ENCODE assay signal across 9 cellular contexts in the genomic region with DNA sequence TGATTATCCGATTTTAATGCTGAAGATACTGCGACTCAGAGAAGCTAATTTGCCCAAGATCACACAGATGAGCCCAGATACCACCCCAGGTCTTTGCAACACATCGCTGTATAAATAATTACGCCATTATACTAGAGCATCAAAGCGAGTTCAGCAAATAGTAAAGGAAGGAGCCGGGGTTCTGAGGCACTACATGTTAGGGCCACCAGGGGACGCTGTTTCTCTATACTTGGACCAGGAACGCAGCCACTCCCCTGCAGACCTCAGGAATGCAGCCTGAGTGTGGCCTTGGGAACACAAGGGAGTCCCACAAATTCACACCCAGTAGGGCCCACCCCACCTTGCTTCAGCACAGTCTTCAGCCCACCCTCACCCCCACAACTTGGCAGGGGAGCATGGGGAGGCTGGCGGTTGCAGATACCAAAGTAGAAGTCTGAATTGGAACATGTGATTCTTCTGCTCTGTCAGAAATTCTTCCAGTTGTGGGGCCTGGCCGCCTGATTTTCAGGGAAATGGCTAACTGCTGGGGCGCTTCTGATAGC. TPM values are rescaled to one million over a fixed set of nuclear protein-coding genes. Genes with fewer than 3 reads are reported as not detected.
DNase-seq lines count a peak whose midpoint lies in the region; ATAC-seq and TF ChIP-seq lines count a peak whose summit lies in the region.
"Had no signal": no experiment of that assay in that cellular context is flagged by ENCODE, and none has a peak within 500 bp of the region (broad histone marks: within the 10 kb centered on the region; RNA-seq: fewer than 3 reads in every experiment).

No MANE protein-coding gene starts in this region.

- CTCF ChIA-PET in activated CD8-positive, alpha-beta T cell treated with anti-CD3 and anti-CD28 coated beads for 36 hours (lab: Charles Lee): interaction anchor here (0.7 to 4.0 kb wide), 37 partner anchors 9 to 189 kb away, joined by 3 to 111 read pairs (median 4); partner anchors contain the start of gene AMOTL2

- H3K4me3 Mint-ChIP-seq in activated CD8-positive, alpha-beta T cell treated with anti-CD3 and anti-CD28 coated beads for 36 hours: no peak overlapping the region
- H3K4me3 Mint-ChIP-seq: stimulated activated naive CD8-positive, alpha-beta T cell treated with anti-CD3 and anti-CD28 coated beads, Interleukin-15, Interleukin-2, amounts not matched to agents 100 ng/mL and 50 ng/mL, for 24 hours had no signal

- H3K9me3 ChIP-seq in effector memory CD4-positive, alpha-beta T cell (ENCODE audit: control insufficient read depth, low read length): no peaks in the 10 kb centered on the region

- no CpG with 5 or more reads among the region's 11 CpGs for WGBS in mesendoderm (ENCODE audit: extremely low coverage, insufficient coverage, low lambda C conversion rate)

- no peak overlapping the region for H3K4me2 ChIP-seq in mesendoderm (ENCODE audit: low read length)

- H3K36me3 Mint-ChIP-seq in activated CD8-positive, alpha-beta T cell treated with anti-CD3 and anti-CD28 coated beads for 36 hours (ENCODE audit: low read depth): no peaks in the 10 kb centered on the region

- H3K79me2 ChIP-seq in mesendoderm (ENCODE audit: control insufficient read depth, insufficient read depth, low read length): no peaks in the 10 kb centered on the region

- peaks cover 2% of the 10 kb centered on the region for H3K4me1 Mint-ChIP-seq in activated CD8-positive, alpha-beta T cell treated with anti-CD3 and anti-CD28 coated beads for 36 hours (ENCODE audit: low read depth)

- no peak overlapping the region for H2BK120ac ChIP-seq in mesendoderm (ENCODE audit: low read depth, low read length)

- no peak overlapping the region for H3K27ac Mint-ChIP-seq in activated CD8-positive, alpha-beta T cell treated with anti-CD3 and anti-CD28 coated beads for 36 hours
- H3K27ac Mint-ChIP-seq: stimulated activated naive CD8-positive, alpha-beta T cell treated with anti-CD3 and anti-CD28 coated beads, Interleukin-15, Interleukin-2, amounts not matched to agents 100 ng/mL and 50 ng/mL, for 24 hours had no signal

- peak overlapping the region; percentile 1 for H3K9ac ChIP-seq in mesendoderm (ENCODE audit: low read length)

- ATAC-seq in HG03175 (IDR thresholded peaks at IDR 0.05; ENCODE audit: unreplicated experiment) (peak; percentile 76), GM19328 (IDR thresholded peaks at IDR 0.05; ENCODE audit: unreplicated experiment) (no peak)
- ATAC-seq in activated CD8-positive, alpha-beta T cell treated with anti-CD3 and anti-CD28 coated beads for 36 hours: peak; percentile 90

- peak overlapping the region; percentile 19 for H3K4me3 ChIP-seq in effector memory CD4-positive, alpha-beta T cell (ENCODE audit: insufficient read depth, low read depth, low read length, poor library complexity, severe bottlenecking)
- H3K4me3 ChIP-seq in mesendoderm (ENCODE audit: low read length): no peak overlapping the region

- no peak overlapping the region for H3K4ac ChIP-seq in mesendoderm (ENCODE audit: low read depth, low read length)

- peak; percentile 96 for TF ChIP-seq CTCF in activated CD8-positive, alpha-beta T cell treated with anti-CD3 and anti-CD28 coated beads for 36 hours (IDR thresholded peaks at IDR 0.05)

- H3K27me3 ChIP-seq in effector memory CD4-positive, alpha-beta T cell (replicated peaks; ENCODE audit: control insufficient read depth, insufficient read depth, low read length, poor library complexity, severe bottlenecking): peaks cover 6% of the 10 kb centered on the region
- no peaks in the 10 kb centered on the region for H3K27me3 ChIP-seq in mesendoderm (ENCODE audit: insufficient read depth, low read length, poor library complexity)

- H3K79me1 ChIP-seq in mesendoderm (ENCODE audit: low read length): no peaks in the 10 kb centered on the region

- no peak overlapping the region for H3K27ac ChIP-seq in effector memory CD4-positive, alpha-beta T cell (ENCODE audit: insufficient read depth, low read length, poor library complexity, severe bottlenecking)
- H3K27ac ChIP-seq in mesendoderm (ENCODE audit: low read depth, low read length): no peak overlapping the region

- DNase-seq in GM04504 (ENCODE audit: low read depth): peak; percentile 72
- DNase-seq in NCI-H748 (lab: John Stamatoyannopoulos, UW; ENCODE audit: unreplicated experiment): peak; percentile 58
- DNase-seq in activated CD8-positive, alpha-beta T cell treated with anti-CD3 and anti-CD28 coated beads for 36 hours: peak; percentile 86
- peak; percentile 42 to 63 (median 43) for DNase-seq in effector memory CD4-positive, alpha-beta T cell
- DNase-seq in mesendoderm: peak; percentile 93
- DNase-seq in stimulated activated CD8-positive, alpha-beta memory T cell treated with anti-CD3 and anti-CD28 coated beads, Interleukin-12 subunit alpha, Interleukin-12 subunit beta, amount 100 ng/mL, for 4 hours (ENCODE audit: low read depth): peak; percentile 34

- H3K27me3 Mint-ChIP-seq in activated CD8-positive, alpha-beta T cell treated with anti-CD3 and anti-CD28 coated beads for 36 hours: peaks cover 34% of the 10 kb centered on the region

- H4K5ac ChIP-seq in mesendoderm (ENCODE audit: low read length): no peak overlapping the region

- peak overlapping the region; percentile 68 for H3K56ac ChIP-seq in mesendoderm (ENCODE audit: low read length)

- no peak overlapping the region for H2BK15ac ChIP-seq in mesendoderm (replicated peaks; ENCODE audit: low read depth)

- no peak overlapping the region for H2AK5ac ChIP-seq in mesendoderm (ENCODE audit: low read length)

- H3K9me3 Mint-ChIP-seq in activated CD8-positive, alpha-beta T cell treated with anti-CD3 and anti-CD28 coated beads for 36 hours: no peaks in the 10 kb centered on the region
- H3K9me3 Mint-ChIP-seq: stimulated activated naive CD8-positive, alpha-beta T cell treated with anti-CD3 and anti-CD28 coated beads, Interleukin-15, Interleukin-2, amounts not matched to agents 100 ng/mL and 50 ng/mL, for 24 hours had no signal

- peaks cover 2% of the 10 kb centered on the region for H3K4me1 ChIP-seq in effector memory CD4-positive, alpha-beta T cell (ENCODE audit: control insufficient read depth, insufficient read depth, low read length, poor library complexity, severe bottlenecking)
- H3K4me1 ChIP-seq in mesendoderm (ENCODE audit: control insufficient read depth, low read depth, low read length): peaks cover 2% of the 10 kb centered on the region

- POLR2A ChIA-PET in activated CD8-positive, alpha-beta T cell treated with anti-CD3 and anti-CD28 coated beads for 36 hours (lab: Charles Lee): interaction anchor here (1.0 kb wide), 1 partner anchor 167 kb away, joined by 3 read pairs; no protein-coding TSS in a partner anchor

- H2BK5ac ChIP-seq in mesendoderm (ENCODE audit: low read length): no peak overlapping the region

- H3K23ac ChIP-seq in mesendoderm (ENCODE audit: low read length): no peak overlapping the region

- intact Hi-C loops in activated CD8-positive, alpha-beta T cell treated with anti-CD3 and anti-CD28 coated beads for 36 hours (cut with micrococcal nuclease): loop anchor here (2.0 to 5.0 kb wide), 2 partner anchors 111 to 166 kb away; no protein-coding TSS in a partner anchor

- H3K36me3 ChIP-seq in effector memory CD4-positive, alpha-beta T cell (ENCODE audit: control insufficient read depth, insufficient read depth, low read length): no peaks in the 10 kb centered on the region
- no peaks in the 10 kb centered on the region for H3K36me3 ChIP-seq in mesendoderm (ENCODE audit: control insufficient read depth, insufficient read depth, low read length)

- no peak overlapping the region for H4K8ac ChIP-seq in mesendoderm (ENCODE audit: low read depth, low read length)

- peak overlapping the region; percentile 15 for H3K18ac ChIP-seq in mesendoderm (ENCODE audit: low read length)

RNA-seq across cellular contexts. Expression of gene RYK, which starts 57.8 kb away (rescaled TPM):
- 10 to 100 TPM; 19.8 to 21.9 TPM for total RNA-seq in activated CD8-positive, alpha-beta T cell treated with anti-CD3 and anti-CD28 coated beads for 36 hours
- 87.5 TPM for polyA plus RNA-seq in mesendoderm (2013, experiment 1 of 2)
- polyA plus RNA-seq in mesendoderm (2013, experiment 2 of 2): 87.1 TPM

Comparison
In these comparisons a context has a peak if more than half of its experiments do, and no peak if none do; other contexts are left out.
1. DNase-seq: peak in every context shown above with its lines; median percentile 93 in mesendoderm; 86 in activated CD8-positive, alpha-beta T cell treated with anti-CD3 and anti-CD28 coated beads for 36 hours; 72 in GM04504; 58 in NCI-H748; 43 in effector memory CD4-positive, alpha-beta T cell; 34 in stimulated activated CD8-positive, alpha-beta memory T cell treated with anti-CD3 and anti-CD28 coated beads, Interleukin-12 subunit alpha, Interleukin-12 subunit beta, amount 100 ng/mL, for 4 hours.